3 cellular contexts compared by ENCODE assay signal in the genomic region with DNA sequence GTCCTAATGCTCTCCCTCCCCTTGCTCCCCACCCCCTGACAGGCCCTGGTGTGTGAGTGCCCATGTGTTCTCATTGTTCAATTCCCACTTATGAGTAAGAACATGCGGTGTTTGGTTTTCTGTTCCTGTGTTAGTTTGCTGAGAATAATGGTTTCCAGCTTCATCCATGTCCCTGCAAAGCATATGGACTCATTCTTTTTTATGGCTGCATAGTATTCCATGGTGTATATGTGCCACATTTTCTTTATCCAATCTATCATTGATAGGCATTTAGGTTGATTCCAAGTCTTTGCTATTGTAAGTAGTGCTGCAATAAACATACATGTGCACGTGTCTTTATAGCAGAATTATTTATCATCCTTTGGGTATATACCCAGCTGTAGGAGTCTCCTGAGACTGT. TPM values are rescaled to one million over a fixed set of nuclear protein-coding genes. Genes with fewer than 3 reads are reported as not detected.
"Had no signal": no experiment of that assay in that cellular context is flagged by ENCODE, and none has a peak within 500 bp of the region (broad histone marks: within the 10 kb centered on the region; RNA-seq: fewer than 3 reads in every experiment).

No MANE protein-coding gene starts in this region.

RNA-seq across cellular contexts. Expression of a gene that starts 42.5 kb away (rescaled TPM):
- total RNA-seq: LHCN-M2, M059J, MCF 10A had no signal
